In the genomic region with DNA sequence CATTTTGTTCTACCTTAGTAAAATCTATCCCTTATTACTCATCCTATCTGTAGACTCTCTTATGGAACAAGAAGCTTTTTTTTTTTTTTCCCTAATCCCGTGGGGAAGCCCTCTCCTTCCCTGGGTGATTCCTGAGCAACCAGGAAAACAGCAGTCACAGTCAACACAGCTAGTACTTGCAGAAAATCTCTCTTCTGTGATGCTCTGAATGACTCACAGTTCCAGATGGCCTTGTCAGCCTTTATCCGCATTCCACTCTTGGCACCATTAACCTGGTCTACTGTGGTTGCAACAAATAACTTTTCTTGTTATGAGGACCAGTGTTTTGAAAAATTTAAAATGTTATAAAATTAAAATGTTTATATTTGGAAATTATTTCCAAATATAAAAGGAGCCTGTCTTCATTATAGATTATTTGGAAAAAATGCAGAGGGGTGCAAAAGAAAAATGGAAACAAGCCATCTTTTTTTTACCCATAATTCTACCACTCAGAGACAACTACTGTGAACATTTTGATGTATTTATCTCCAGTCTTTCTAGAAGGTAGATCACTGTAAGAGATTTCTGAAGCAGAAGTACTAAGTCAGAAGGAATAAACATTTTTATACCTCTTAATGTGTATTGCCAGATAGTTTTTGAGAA, we compare ENCODE assay signal across 11 cellular contexts.
DNase-seq lines count a peak whose midpoint lies in the region; ATAC-seq and TF ChIP-seq lines count a peak whose summit lies in the region.
"Had no signal": no experiment of that assay in that cellular context is flagged by ENCODE, and none has a peak within 500 bp of the region (broad histone marks: within the 10 kb centered on the region; RNA-seq: fewer than 3 reads in every experiment).

No MANE protein-coding gene starts in this region.

- TF ChIP-seq CTCF in left ventricle myocardium inferior (IDR thresholded peaks at IDR 0.05; ENCODE audit: borderline replicate concordance) (no peak), sigmoid colon (IDR thresholded peaks at IDR 0.05) (no peak), CD14-positive monocyte (IDR thresholded peaks at IDR 0.05) (no peak), neural progenitor cell (IDR thresholded peaks at IDR 0.05) (no peak)

- H3K9me3 ChIP-seq in adipocyte (ENCODE audit: control insufficient read depth, low read length) (no peaks in the 10 kb centered on the region), left ventricle myocardium inferior (replicated peaks) (no peaks in the 10 kb centered on the region), sigmoid colon (no peaks in the 10 kb centered on the region), neural progenitor cell (ENCODE audit: low read depth) (no peaks in the 10 kb centered on the region)

- H3K27ac Mint-ChIP-seq in CD14-positive monocyte (no peak overlapping the region), neural progenitor cell (no peak overlapping the region)
- H3K27ac Mint-ChIP-seq: activated naive CD4-positive, alpha-beta T cell treated with anti-CD3 and anti-CD28 coated beads for 36 hours had no signal

- H3F3A ChIP-seq in neural progenitor cell (ENCODE audit: low read depth): no peaks in the 10 kb centered on the region

- TF ChIP-seq EP300 in sigmoid colon (IDR thresholded peaks at IDR 0.05): no peak

- H3K27ac ChIP-seq in left ventricle myocardium inferior (replicated peaks) (peak overlapping the region; percentile 32), sigmoid colon (peak overlapping the region in 3 of 4 donors; percentile 43 to 71 (median 64)), neural progenitor cell (no peak overlapping the region)

- H3K4me3 ChIP-seq in adipocyte (ENCODE audit: low read length) (no peak overlapping the region), left ventricle myocardium inferior (no peak overlapping the region), sigmoid colon (no peak overlapping the region), neural progenitor cell (no peak overlapping the region)
- H3K4me3 ChIP-seq: GM12878 had no signal

- H3K36me3 ChIP-seq in adipocyte (ENCODE audit: control insufficient read depth, insufficient read depth, low read length, severe bottlenecking): no peaks in the 10 kb centered on the region
- H3K36me3 ChIP-seq in left ventricle myocardium inferior: no peaks in the 10 kb centered on the region
- no peaks in the 10 kb centered on the region for H3K36me3 ChIP-seq in sigmoid colon
- H3K36me3 ChIP-seq in neural progenitor cell: no peaks in the 10 kb centered on the region

- 76 to 83% methylated on average over 2 of the region's 2 CpGs for WGBS in sigmoid colon, 2 donors

- H3K36me3 Mint-ChIP-seq in CD14-positive monocyte (peaks cover 0 to 4% of the 10 kb centered on the region in 2 donors), neural progenitor cell (no peaks in the 10 kb centered on the region)

- intact Hi-C loops in left ventricle myocardium inferior (cut with micrococcal nuclease) (no loop called here), sigmoid colon (cut with DNase I) (no loop called here), CD14-positive monocyte (cut with micrococcal nuclease) (no loop called here)

- peaks cover 25% of the 10 kb centered on the region for H3K4me1 ChIP-seq in adipocyte (ENCODE audit: control insufficient read depth, insufficient read depth, low read length)
- peaks cover 8% of the 10 kb centered on the region for H3K4me1 ChIP-seq in left ventricle myocardium inferior
- H3K4me1 ChIP-seq in sigmoid colon: peaks cover 0 to 17% (median 10%) of the 10 kb centered on the region in 4 donors
- H3K4me1 ChIP-seq in neural progenitor cell: no peaks in the 10 kb centered on the region

- H3K79me2 ChIP-seq in neural progenitor cell (ENCODE audit: low read depth): no peaks in the 10 kb centered on the region

- no peaks in the 10 kb centered on the region for H4K20me1 ChIP-seq in neural progenitor cell (ENCODE audit: low read depth)

- no peak for TF ChIP-seq POLR2A in sigmoid colon (IDR thresholded peaks at IDR 0.05)

- H2AFZ ChIP-seq in neural progenitor cell (replicated peaks): no peak overlapping the region

- H3K9ac ChIP-seq in adipocyte (ENCODE audit: low read length): no peak overlapping the region
- no peak overlapping the region for H3K9ac ChIP-seq in neural progenitor cell

- H3K4me2 ChIP-seq in neural progenitor cell: no peak overlapping the region

- H3K27me3 Mint-ChIP-seq in CD14-positive monocyte (ENCODE audit: low read depth in 3 of 3) (peaks cover 0 to 2% (median 1%) of the 10 kb centered on the region in 3 donors), neural progenitor cell (ENCODE audit: insufficient read depth, low read depth) (no peaks in the 10 kb centered on the region)

- H3K27me3 ChIP-seq in adipocyte (replicated peaks; ENCODE audit: control insufficient read depth, insufficient read depth, low read length) (no peaks in the 10 kb centered on the region), left ventricle myocardium inferior (ENCODE audit: low read depth) (no peaks in the 10 kb centered on the region), sigmoid colon (no peaks in the 10 kb centered on the region), neural progenitor cell (no peaks in the 10 kb centered on the region)

- H3K9me3 Mint-ChIP-seq in CD14-positive monocyte (peaks cover 0 to 5% (median 0%) of the 10 kb centered on the region in 7 donors), neural progenitor cell (no peaks in the 10 kb centered on the region)
- H3K9me3 Mint-ChIP-seq: activated naive CD4-positive, alpha-beta T cell treated with anti-CD3 and anti-CD28 coated beads for 36 hours had no signal

- H3K4me3 Mint-ChIP-seq in CD14-positive monocyte (no peak overlapping the region), neural progenitor cell (no peak overlapping the region)
- H3K4me3 Mint-ChIP-seq: activated naive CD4-positive, alpha-beta T cell treated with anti-CD3 and anti-CD28 coated beads for 36 hours had no signal

- ATAC-seq in GM18868 (IDR thresholded peaks at IDR 0.05; ENCODE audit: unreplicated experiment): no peak
- ATAC-seq: GM12878 had no signal

- H3K4me1 Mint-ChIP-seq in CD14-positive monocyte (no peaks in the 10 kb centered on the region), neural progenitor cell (peaks cover 2% of the 10 kb centered on the region)

- DNase-seq in GM04504 (ENCODE audit: low read depth) (peak; percentile 84), adipocyte (ENCODE audit: low read depth) (peak; percentile 59), left ventricle myocardium inferior (no peak), sigmoid colon (peak; percentile 82), GDM1 (lab: John Stamatoyannopoulos, UW) (no peak), CD14-positive monocyte (ENCODE audit: low spot score) (no peak), neural progenitor cell (ENCODE audit: low spot score) (no peak)
- DNase-seq: activated naive CD4-positive, alpha-beta T cell treated with anti-CD3 and anti-CD28 coated beads for 36 hours; NCI-H1048 had no signal

Comparison
In these comparisons a context has a peak if more than half of its experiments do, and no peak if none do; other contexts are left out.
1. DNase-seq: peak in GM04504 (single experiment), adipocyte (single experiment) and sigmoid colon (single experiment); none in left ventricle myocardium inferior (single experiment), GDM1 (single experiment), CD14-positive monocyte (single experiment) and neural progenitor cell (single experiment).